In the genomic region with DNA sequence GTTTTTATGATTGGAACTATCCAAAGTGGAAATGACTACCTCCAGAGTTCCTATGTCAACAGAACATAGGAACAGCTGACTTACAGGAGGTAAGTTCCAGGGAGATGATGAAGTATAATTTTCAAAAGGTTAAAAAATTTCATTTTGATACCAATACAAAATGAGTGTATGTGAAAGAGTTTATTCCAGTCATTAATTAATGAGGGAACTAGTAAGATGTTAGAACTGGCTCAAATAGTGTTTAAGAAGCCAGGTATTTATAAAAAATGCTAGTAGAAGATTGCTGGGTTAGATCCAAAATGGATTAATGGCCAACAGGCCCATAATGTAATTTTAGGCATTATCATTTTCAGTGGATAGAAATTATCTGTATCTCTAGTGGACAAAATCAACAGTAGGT, we compare ENCODE assay signal across 17 cellular contexts.
"Had no signal": no experiment of that assay in that cellular context is flagged by ENCODE, and none has a peak within 500 bp of the region (broad histone marks: within the 10 kb centered on the region; RNA-seq: fewer than 3 reads in every experiment).

No MANE protein-coding gene starts in this region.

- ATAC-seq: stimulated activated effector memory CD8-positive, alpha-beta T cell treated with anti-CD3 and anti-CD28 coated beads, Interleukin-12 subunit alpha, Interleukin-12 subunit beta, amount 100 ng/mL, for 72 hours; stimulated activated memory B cell treated with anti-CD40 and anti-IgM and Interleukin-4, amounts not matched to agents 10 μg/mL and 1 μg/mL and 100 μg/mL, for 72 hours; stimulated activated naive B cell treated with anti-CD40 and anti-IgM and Interleukin-4, amounts not matched to agents 10 μg/mL and 1 μg/mL and 100 μg/mL, for 72 hours; stimulated activated naive CD8-positive, alpha-beta T cell treated with anti-CD3 and anti-CD28 coated beads, Interleukin-15, amount 100 ng/mL, for 72 hours; stimulated activated naive CD8-positive, alpha-beta T cell treated with anti-CD3 and anti-CD28 coated beads, Interleukin-15, Interleukin-2, amounts not matched to agents 100 U/mL and 50 U/mL, for 24 hours; upper lobe of right lung had no signal

- H3K27ac ChIP-seq: stomach, suprapubic skin, testis, thoracic aorta, thyroid gland, tibial artery, tibial nerve, transverse colon, upper lobe of left lung, upper lobe of right lung, uterus, vagina had no signal

- H3K36me3 ChIP-seq: stomach, suprapubic skin, thoracic aorta, thyroid gland, tibial artery, tibial nerve, transverse colon, upper lobe of left lung, upper lobe of right lung, uterus, vagina had no signal

- H3K9me3 ChIP-seq: suprapubic skin, testis, thoracic aorta, thyroid gland, tibial artery, tibial nerve, transverse colon, upper lobe of left lung, upper lobe of right lung, uterus, vagina had no signal

- H3K4me3 ChIP-seq: stomach, suprapubic skin, testis, thoracic aorta, thyroid gland, tibial artery, tibial nerve, transverse colon, upper lobe of left lung, upper lobe of right lung, uterus, vagina had no signal

- H3K4me1 ChIP-seq: suprapubic skin, testis, upper lobe of left lung, upper lobe of right lung, uterus, vagina had no signal
